19 cellular contexts compared by ENCODE assay signal in the genomic region with DNA sequence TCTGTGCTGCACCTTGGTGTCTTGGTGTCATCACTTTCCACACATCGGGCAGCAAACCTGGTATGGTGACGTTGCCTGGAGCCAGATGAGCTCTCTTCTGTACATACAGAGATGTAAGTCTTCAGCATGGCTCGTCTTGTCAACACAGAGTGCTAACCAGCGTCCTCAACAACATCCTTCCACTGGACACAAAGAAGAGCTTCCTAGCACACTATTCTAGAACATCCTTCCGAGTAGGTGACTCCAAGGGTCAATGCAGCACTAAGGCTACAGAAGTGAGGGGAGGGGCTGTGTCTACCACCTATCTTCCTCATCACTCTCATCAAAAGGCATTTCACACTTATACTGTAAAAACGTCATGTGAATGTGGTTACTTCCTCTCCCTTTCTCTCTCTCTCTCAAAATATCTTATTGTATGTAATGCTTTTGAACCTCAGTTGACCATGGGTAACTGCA.
"Had no signal": no experiment of that assay in that cellular context is flagged by ENCODE, and none has a peak within 500 bp of the region (broad histone marks: within the 10 kb centered on the region; RNA-seq: fewer than 3 reads in every experiment).

No MANE protein-coding gene starts in this region.

- H3K36me3 ChIP-seq: brain microvascular endothelial cell, prostate gland, right lobe of liver had no signal

- H3K27ac ChIP-seq: brain microvascular endothelial cell, prostate gland, right lobe of liver had no signal

- DNase-seq: activated CD4-positive, alpha-beta T cell treated with anti-CD3 and anti-CD28 coated beads, Interleukin-2, amount 50 U/mL, for 48 hours; activated CD4-positive, CD25-positive, alpha-beta regulatory T cell treated with anti-CD3 and anti-CD28 coated beads, Interleukin-2, amount 50 U/mL, for 72 hours; activated naive CD4-positive, alpha-beta T cell treated with anti-CD3 and anti-CD28 coated beads, Interleukin-2, amount 50 U/mL, for 16 hours; activated T-cell treated with anti-CD3 and anti-CD28 coated beads for 4 hours; amniotic stem cell; brain microvascular endothelial cell; dermis blood vessel endothelial cell; erythroblast; hypothalamus; left colon; substantia nigra; trophoblast cell had no signal

- H3K27me3 ChIP-seq: right lobe of liver had no signal

- H3K4me1 ChIP-seq: prostate gland, right lobe of liver had no signal

- H3K27me3 Mint-ChIP-seq: stimulated activated memory B cell treated with anti-CD40 and anti-IgM and Interleukin-4, amounts not matched to agents 10 μg/mL and 1 μg/mL and 100 μg/mL, for 72 hours had no signal

- H3K4me1 Mint-ChIP-seq: activated T-helper 17 cell treated with anti-CD3 and anti-CD28 coated beads, Interleukin-2, amount 50 U/mL, for 72 hours; stimulated activated memory B cell treated with anti-CD40 and anti-IgM and Interleukin-4, amounts not matched to agents 10 μg/mL and 1 μg/mL and 100 μg/mL, for 72 hours had no signal

- H3K9me3 ChIP-seq: prostate gland, right lobe of liver had no signal

- ATAC-seq: activated T-helper 17 cell treated with anti-CD3 and anti-CD28 coated beads, Interleukin-2, amount 50 U/mL, for 72 hours; left colon; right lobe of liver; stimulated activated memory B cell treated with anti-CD40 and anti-IgM and Interleukin-4, amounts not matched to agents 10 μg/mL and 1 μg/mL and 100 μg/mL, for 72 hours had no signal

- H3K4me3 ChIP-seq: lung, prostate gland, right lobe of liver had no signal

- H3K9me3 Mint-ChIP-seq: activated T-helper 17 cell treated with anti-CD3 and anti-CD28 coated beads, Interleukin-2, amount 50 U/mL, for 72 hours; endodermal cell; nephron; stimulated activated memory B cell treated with anti-CD40 and anti-IgM and Interleukin-4, amounts not matched to agents 10 μg/mL and 1 μg/mL and 100 μg/mL, for 72 hours had no signal

- H3K4me3 Mint-ChIP-seq: activated T-helper 17 cell treated with anti-CD3 and anti-CD28 coated beads, Interleukin-2, amount 50 U/mL, for 72 hours; endodermal cell; nephron; stimulated activated memory B cell treated with anti-CD40 and anti-IgM and Interleukin-4, amounts not matched to agents 10 μg/mL and 1 μg/mL and 100 μg/mL, for 72 hours had no signal

- H3K27ac Mint-ChIP-seq: activated T-helper 17 cell treated with anti-CD3 and anti-CD28 coated beads, Interleukin-2, amount 50 U/mL, for 72 hours; endodermal cell; nephron; stimulated activated memory B cell treated with anti-CD40 and anti-IgM and Interleukin-4, amounts not matched to agents 10 μg/mL and 1 μg/mL and 100 μg/mL, for 72 hours had no signal
